ENCODE assay signal across 8 cellular contexts in the genomic region with DNA sequence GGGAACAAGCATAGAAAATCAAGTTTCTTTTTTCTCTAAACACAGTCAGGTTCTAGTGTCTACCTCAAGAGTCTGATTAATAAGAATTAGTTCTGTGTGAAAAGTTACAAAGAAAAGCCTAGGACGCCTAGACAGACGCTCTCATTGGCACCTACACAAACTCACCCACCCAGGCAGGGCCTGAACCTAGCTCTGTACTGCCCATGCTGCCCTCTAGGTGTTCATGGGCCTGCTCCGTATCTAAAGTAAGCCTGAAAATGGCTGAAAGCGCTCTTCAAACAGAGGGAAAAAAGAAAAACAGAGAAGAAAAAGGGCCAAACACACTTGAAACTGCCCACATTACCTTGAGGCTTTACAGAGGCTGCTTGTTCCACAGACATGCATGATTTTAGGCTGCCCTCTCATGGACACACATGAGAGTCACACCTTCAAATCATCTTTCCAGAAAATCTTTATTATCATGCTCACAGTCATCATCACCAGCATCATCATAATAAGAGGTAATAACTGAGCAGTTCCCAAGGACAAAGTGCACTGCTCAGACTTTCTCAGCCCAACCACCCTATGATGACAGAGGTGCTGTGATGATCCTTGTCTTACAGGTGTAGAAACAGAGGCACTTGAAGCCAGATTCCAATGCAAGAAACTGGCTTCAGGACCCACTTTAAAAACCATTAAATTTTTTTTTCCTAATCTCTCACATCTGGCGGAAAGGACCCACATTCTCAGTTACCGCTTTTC. TPM values are rescaled to one million over a fixed set of nuclear protein-coding genes. Genes with fewer than 3 reads are reported as not detected.
A peak's percentile ranks its signal among the peaks of the same experiment; 100 is the strongest.
DNase-seq lines count a peak whose midpoint lies in the region; ATAC-seq and TF ChIP-seq lines count a peak whose summit lies in the region.

No MANE protein-coding gene starts in this region.

- intact Hi-C loops in MCF 10A (cut with micrococcal nuclease): loop anchor here (1.0 to 10.0 kb wide), 7 partner anchors 76 to 523 kb away; partner anchors contain the start of gene BCLAF3
- intact Hi-C loops in breast epithelium (cut with DNase I; ENCODE audit: low total_unique reads): no loop called here
- intact Hi-C loops in heart right ventricle (cut with DNase I): loop anchor here in 1 of 10 donors (10.0 kb wide), 1 partner anchor 162 kb away; no protein-coding TSS in a partner anchor
- intact Hi-C loops in spleen (cut with DNase I; ENCODE audit: low total_unique reads): loop anchor here (5.0 kb wide), 1 partner anchor 160 kb away; no protein-coding TSS in a partner anchor

- H3K27me3 Mint-ChIP-seq in MCF 10A (ENCODE audit: insufficient read depth, unreplicated experiment): peaks cover 42% of the 10 kb centered on the region
- no peaks in the 10 kb centered on the region for H3K27me3 Mint-ChIP-seq in activated CD4-positive, alpha-beta T cell treated with anti-CD3 and anti-CD28 coated beads, Interleukin-2, amount 10 ng/mL, durations not matched to agents 7 days and 5 days

- DNase-seq in MCF 10A (ENCODE audit: unreplicated experiment) (peak; percentile 72), breast epithelium (ENCODE audit: low spot score in 2 of 2) (no peak), NCI-H1092 (lab: John Stamatoyannopoulos, UW) (peak; percentile 8), heart right ventricle (no peak), spleen (no peak)
- DNase-seq in activated CD4-positive, alpha-beta T cell treated with anti-CD3 and anti-CD28 coated beads, Interleukin-2, amount 10 ng/mL, durations not matched to agents 7 days and 5 days: peak; percentile 29
- no peak for DNase-seq in effector CD8-positive, alpha-beta T cell (lab: John Stamatoyannopoulos, UW)

- 62% methylated on average over 6 of the region's 6 CpGs for WGBS in heart right ventricle, 2 donors
- WGBS in spleen, 5 donors: 49 to 75% (median 69%) methylated on average over 6 of the region's 6 CpGs

- no peaks in the 10 kb centered on the region for H3K9me3 Mint-ChIP-seq in MCF 10A (ENCODE audit: unreplicated experiment)
- no peaks in the 10 kb centered on the region for H3K9me3 Mint-ChIP-seq in activated CD4-positive, alpha-beta T cell treated with anti-CD3 and anti-CD28 coated beads, Interleukin-2, amount 10 ng/mL, durations not matched to agents 7 days and 5 days

- CTCF ChIA-PET in MCF 10A (lab: Yijun Ruan, JAX): interaction anchor here (0.6 to 4.1 kb wide), 36 partner anchors 9 to 719 kb away, joined by 3 to 66 read pairs (median 4); partner anchors contain the start of gene BCLAF3
- CTCF ChIA-PET in activated CD4-positive, alpha-beta T cell treated with anti-CD3 and anti-CD28 coated beads, Interleukin-2, amount 10 ng/mL, durations not matched to agents 7 days and 5 days (lab: Charles Lee): interaction anchor here (1.0 to 2.5 kb wide), 4 partner anchors 12 to 162 kb away, joined by 3 to 8 read pairs (median 4); no protein-coding TSS in a partner anchor

- POLR2A ChIA-PET in MCF 10A (lab: Yijun Ruan, JAX): interaction anchor here (0.7 to 1.7 kb wide), 8 partner anchors 13 to 1710 kb away, joined by 3 to 15 read pairs (median 4); partner anchors contain the start of gene EIF1AX
- POLR2A ChIA-PET in activated CD4-positive, alpha-beta T cell treated with anti-CD3 and anti-CD28 coated beads, Interleukin-2, amount 10 ng/mL, durations not matched to agents 7 days and 5 days (lab: Charles Lee): no interaction called here

- no peaks in the 10 kb centered on the region for H3K4me1 ChIP-seq in breast epithelium
- H3K4me1 ChIP-seq in heart right ventricle: peaks cover 0 to 11% (median 0%) of the 10 kb centered on the region in 9 donors
- no peaks in the 10 kb centered on the region for H3K4me1 ChIP-seq in spleen

- peaks cover 24% of the 10 kb centered on the region for H3K4me1 Mint-ChIP-seq in MCF 10A (ENCODE audit: insufficient read depth, unreplicated experiment)
- peaks cover 2% of the 10 kb centered on the region for H3K4me1 Mint-ChIP-seq in activated CD4-positive, alpha-beta T cell treated with anti-CD3 and anti-CD28 coated beads, Interleukin-2, amount 10 ng/mL, durations not matched to agents 7 days and 5 days

- peaks cover 10% of the 10 kb centered on the region for H3K36me3 Mint-ChIP-seq in MCF 10A (ENCODE audit: insufficient read depth, unreplicated experiment)
- H3K36me3 Mint-ChIP-seq in activated CD4-positive, alpha-beta T cell treated with anti-CD3 and anti-CD28 coated beads, Interleukin-2, amount 10 ng/mL, durations not matched to agents 7 days and 5 days (ENCODE audit: low read depth): no peaks in the 10 kb centered on the region

- H3K36me3 ChIP-seq in breast epithelium (no peaks in the 10 kb centered on the region), heart right ventricle (no peaks in the 10 kb centered on the region), spleen (no peaks in the 10 kb centered on the region)

- H3K9me3 ChIP-seq in breast epithelium (no peaks in the 10 kb centered on the region), heart right ventricle (no peaks in the 10 kb centered on the region), spleen (no peaks in the 10 kb centered on the region)

- H3K4me3 ChIP-seq in breast epithelium (no peak overlapping the region), heart right ventricle (no peak overlapping the region), spleen (no peak overlapping the region)

- TF ChIP-seq CTCF in MCF 10A (IDR thresholded peaks at IDR 0.05; ENCODE audit: unreplicated experiment) (peak; percentile 81), breast epithelium (IDR thresholded peaks at IDR 0.05) (peak in 1 of 3 donors; percentile 58), heart right ventricle (IDR thresholded peaks at IDR 0.05) (peak in 6 of 9 donors; percentile 20 to 43 (median 32)), spleen (IDR thresholded peaks at IDR 0.05 in 8 of 11, conservative IDR thresholded peaks at IDR 0.05 in 3 of 11) (peak in 8 of 11 experiments; percentile 13 to 48 (median 30))

- H3K27me3 ChIP-seq in breast epithelium (peaks cover 0 to 23% of the 10 kb centered on the region in 2 donors), heart right ventricle (peaks cover 0 to 46% (median 0%) of the 10 kb centered on the region in 7 donors), spleen (replicated peaks in 1 of 7) (no peaks in the 10 kb centered on the region)

- peak overlapping the region; percentile 9 for H3K4me3 Mint-ChIP-seq in MCF 10A (ENCODE audit: unreplicated experiment)
- H3K4me3 Mint-ChIP-seq in activated CD4-positive, alpha-beta T cell treated with anti-CD3 and anti-CD28 coated beads, Interleukin-2, amount 10 ng/mL, durations not matched to agents 7 days and 5 days: no peak overlapping the region

- ATAC-seq in GM21723 (IDR thresholded peaks at IDR 0.05; ENCODE audit: unreplicated experiment): peak; percentile 66
- ATAC-seq in heart right ventricle: peak in 3 of 8 donors; percentile 42 to 46 (median 43)

- no peak for TF ChIP-seq POLR2A in breast epithelium (IDR thresholded peaks at IDR 0.05)
- TF ChIP-seq POLR2A in spleen (IDR thresholded peaks at IDR 0.05): no peak

- H3K27ac Mint-ChIP-seq in MCF 10A (ENCODE audit: low read depth, unreplicated experiment): peak overlapping the region; percentile 80
- no peak overlapping the region for H3K27ac Mint-ChIP-seq in activated CD4-positive, alpha-beta T cell treated with anti-CD3 and anti-CD28 coated beads, Interleukin-2, amount 10 ng/mL, durations not matched to agents 7 days and 5 days

- H3K27ac ChIP-seq in breast epithelium (peak overlapping the region in 1 of 2 donors; percentile 22), heart right ventricle (no peak overlapping the region), spleen (no peak overlapping the region)

- BruUV-seq in MCF 10A (replicated peaks; lab: Mats Ljungman, UMichigan): no TSS peak

RNA-seq across cellular contexts. Expression of gene MAP7D2, which starts 49.6 kb away (rescaled TPM):
- 0.19 TPM in 1 of 2 replicates, not detected in the other for total RNA-seq in MCF 10A (2022)
- 1 to 10 TPM in 2 of 3 donors, under 1 TPM in 1; 0.48 to 2.2 (median 1.3) TPM for total RNA-seq in breast epithelium
- under 1 TPM; 0.12 to 0.21 TPM for total RNA-seq in activated CD4-positive, alpha-beta T cell treated with anti-CD3 and anti-CD28 coated beads, Interleukin-2, amount 10 ng/mL, durations not matched to agents 7 days and 5 days
- total RNA-seq in heart right ventricle: under 1 TPM; 0.19 to 0.82 (median 0.38) TPM
- polyA plus RNA-seq in heart right ventricle: under 1 TPM; 0.03 to 0.73 TPM
- total RNA-seq in spleen: under 1 TPM in 5 of 7 donors, not detected in 2; 0.27 to 0.67 (median 0.52) TPM
- under 1 TPM in 2 of 3 donors, not detected in 1; 0.02 to 0.20 TPM for polyA plus RNA-seq in spleen

Comparison
In these comparisons a context has a peak if more than half of its experiments do, and no peak if none do; other contexts are left out.
1. DNase-seq: peak in MCF 10A (single experiment), NCI-H1092 (single experiment) and activated CD4-positive, alpha-beta T cell treated with anti-CD3 and anti-CD28 coated beads, Interleukin-2, amount 10 ng/mL, durations not matched to agents 7 days and 5 days (single experiment); none in breast epithelium (0 of 2), heart right ventricle (0 of 2), spleen (single experiment) and effector CD8-positive, alpha-beta T cell (single experiment).